In genomic region chr14:31998220-31998559, GRCh38 we compare ENCODE assay signal across 19 cellular contexts.
"Had no signal": no experiment of that assay in that cellular context is flagged by ENCODE, and none has a peak within 500 bp of the region (broad histone marks: within the 10 kb centered on the region; RNA-seq: fewer than 3 reads in every experiment).

No MANE protein-coding gene starts in this region.

- H3K4me1 Mint-ChIP-seq: activated B cell treated with CpG ODN at 0.5 μM for 24 hours; activated naive CD8-positive, alpha-beta T cell treated with anti-CD3 and anti-CD28 coated beads, Interleukin-2, amount 50 U/mL, for 24 hours; neural progenitor cell; stimulated activated naive CD8-positive, alpha-beta T cell treated with anti-CD3 and anti-CD28 coated beads, Interleukin-15, amount 100 ng/mL, for 72 hours had no signal

- H3K27ac Mint-ChIP-seq: activated B cell treated with CpG ODN at 0.5 μM for 24 hours; activated CD8-positive, alpha-beta T cell treated with anti-CD3 and anti-CD28 coated beads, Interleukin-2, amount 10 ng/mL, durations not matched to agents 7 days and 5 days; activated naive CD8-positive, alpha-beta T cell treated with anti-CD3 and anti-CD28 coated beads, Interleukin-2, amount 50 U/mL, for 24 hours; activated T-helper 1 cell treated with anti-CD3 and anti-CD28 coated beads, Interleukin-12 subunit alpha, Interleukin-12 subunit beta, Interleukin-2, Interleukin-4 antibody, amounts not matched to agents 30 ng/mL and 10 ng/mL and 1 ng/mL, durations not matched to agents 14 hours and 24 hours and 36 hours; neural progenitor cell; stimulated activated naive CD8-positive, alpha-beta T cell treated with anti-CD3 and anti-CD28 coated beads, Interleukin-15, amount 100 ng/mL, for 72 hours; T-helper 2 cell treated with Interferon-gamma antibody and Interleukin-4, amounts not matched to agents 5 μg/mL and 100 μg/mL, for 36 hours had no signal

- H3K4me1 ChIP-seq: lower lobe of right lung, neural progenitor cell, SJSA1, upper lobe of left lung had no signal

- H3K36me3 ChIP-seq: lower lobe of right lung, neural progenitor cell, SJSA1, spleen, upper lobe of left lung had no signal

- H3K4me2 ChIP-seq: neural progenitor cell had no signal

- H3K4me3 Mint-ChIP-seq: activated B cell treated with CpG ODN at 0.5 μM for 24 hours; activated CD8-positive, alpha-beta T cell treated with anti-CD3 and anti-CD28 coated beads, Interleukin-2, amount 10 ng/mL, durations not matched to agents 7 days and 5 days; activated naive CD8-positive, alpha-beta T cell treated with anti-CD3 and anti-CD28 coated beads, Interleukin-2, amount 50 U/mL, for 24 hours; activated T-helper 1 cell treated with anti-CD3 and anti-CD28 coated beads, Interleukin-12 subunit alpha, Interleukin-12 subunit beta, Interleukin-2, Interleukin-4 antibody, amounts not matched to agents 30 ng/mL and 10 ng/mL and 1 ng/mL, durations not matched to agents 14 hours and 24 hours and 36 hours; neural progenitor cell; stimulated activated naive CD8-positive, alpha-beta T cell treated with anti-CD3 and anti-CD28 coated beads, Interleukin-15, amount 100 ng/mL, for 72 hours; T-helper 2 cell treated with Interferon-gamma antibody and Interleukin-4, amounts not matched to agents 5 μg/mL and 100 μg/mL, for 36 hours had no signal

- H3K27ac ChIP-seq: coronary artery, lower lobe of right lung, neural progenitor cell, SJSA1, upper lobe of left lung had no signal

- H3K27me3 ChIP-seq: neural progenitor cell, SJSA1, spleen, upper lobe of left lung had no signal

- H3K9ac ChIP-seq: neural progenitor cell had no signal

- H3K27me3 Mint-ChIP-seq: activated B cell treated with CpG ODN at 0.5 μM for 24 hours; stimulated activated naive CD8-positive, alpha-beta T cell treated with anti-CD3 and anti-CD28 coated beads, Interleukin-15, amount 100 ng/mL, for 72 hours had no signal

- H3K9me3 ChIP-seq: lower lobe of right lung, SJSA1, spleen, upper lobe of left lung had no signal

- H3K4me3 ChIP-seq: coronary artery, lower lobe of right lung, neural progenitor cell, SJSA1, spleen, upper lobe of left lung had no signal

- DNase-seq: activated B cell treated with CpG ODN at 0.5 μM for 24 hours; activated CD4-positive, alpha-beta T cell treated with anti-CD3 and anti-CD28 coated beads for 48 hours; activated CD8-positive, alpha-beta memory T cell treated with anti-CD3 and anti-CD28 coated beads, Interleukin-2, amount 50 U/mL, for 4 hours; activated CD8-positive, alpha-beta T cell treated with anti-CD3 and anti-CD28 coated beads, Interleukin-2, amount 10 ng/mL, durations not matched to agents 7 days and 5 days; activated naive CD4-positive, alpha-beta T cell treated with Interleukin-2 at 50 U/mL for 16 hours; activated naive CD8-positive, alpha-beta T cell treated with anti-CD3 and anti-CD28 coated beads, Interleukin-2, amount 50 U/mL, for 24 hours; kidney glomerular epithelial cell; lower lobe of right lung; midbrain; retina; spleen; stimulated activated naive CD8-positive, alpha-beta T cell treated with anti-CD3 and anti-CD28 coated beads, Interleukin-15, amount 100 ng/mL, for 72 hours; upper lobe of left lung had no signal

- H3K36me3 Mint-ChIP-seq: neural progenitor cell had no signal

- H3K9me3 Mint-ChIP-seq: activated B cell treated with CpG ODN at 0.5 μM for 24 hours; activated naive CD8-positive, alpha-beta T cell treated with anti-CD3 and anti-CD28 coated beads, Interleukin-2, amount 50 U/mL, for 24 hours; activated T-helper 1 cell treated with anti-CD3 and anti-CD28 coated beads, Interleukin-12 subunit alpha, Interleukin-12 subunit beta, Interleukin-2, Interleukin-4 antibody, amounts not matched to agents 30 ng/mL and 10 ng/mL and 1 ng/mL, durations not matched to agents 14 hours and 24 hours and 36 hours; neural progenitor cell; stimulated activated naive CD8-positive, alpha-beta T cell treated with anti-CD3 and anti-CD28 coated beads, Interleukin-15, amount 100 ng/mL, for 72 hours; T-helper 2 cell treated with Interferon-gamma antibody and Interleukin-4, amounts not matched to agents 5 μg/mL and 100 μg/mL, for 36 hours had no signal

- ATAC-seq: activated CD8-positive, alpha-beta T cell treated with anti-CD3 and anti-CD28 coated beads, Interleukin-2, amount 10 ng/mL, durations not matched to agents 7 days and 5 days; activated naive CD8-positive, alpha-beta T cell treated with anti-CD3 and anti-CD28 coated beads, Interleukin-2, amount 50 U/mL, for 24 hours; esophagus mucosa; stimulated activated naive CD8-positive, alpha-beta T cell treated with anti-CD3 and anti-CD28 coated beads, Interleukin-15, amount 100 ng/mL, for 72 hours had no signal
